18 cellular contexts compared by ENCODE assay signal in the genomic region with DNA sequence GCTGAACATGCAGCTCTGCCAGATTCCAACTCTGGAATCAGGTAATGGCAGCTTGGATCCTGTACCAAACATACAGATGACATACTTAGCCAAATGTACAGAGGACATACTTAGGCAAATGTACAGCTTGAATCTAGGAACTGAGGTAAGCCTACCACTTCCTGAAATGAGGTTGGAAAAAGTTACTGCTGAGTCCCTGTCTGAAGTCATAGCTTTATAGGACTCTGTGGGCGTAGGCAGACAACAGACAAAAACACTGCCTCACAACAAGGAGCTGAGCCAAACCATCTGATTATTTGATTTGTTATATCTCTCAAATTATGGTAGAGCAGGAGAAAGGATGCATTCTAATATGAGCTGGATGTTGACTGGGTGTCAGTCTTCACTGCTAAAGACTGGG.
A peak's percentile ranks its signal among the peaks of the same experiment; 100 is the strongest.
DNase-seq lines count a peak whose midpoint lies in the region; ATAC-seq and TF ChIP-seq lines count a peak whose summit lies in the region.
"Had no signal": no experiment of that assay in that cellular context is flagged by ENCODE, and none has a peak within 500 bp of the region (broad histone marks: within the 10 kb centered on the region; RNA-seq: fewer than 3 reads in every experiment).

No MANE protein-coding gene starts in this region.

- H3K36me3 ChIP-seq in mesodermal cell (ENCODE audit: control insufficient read depth, insufficient read depth, low read length): no peaks in the 10 kb centered on the region
- H3K36me3 ChIP-seq: gastrocnemius medialis had no signal

- H3K14ac ChIP-seq in H9 (ENCODE audit: insufficient read depth, low read length): no peak overlapping the region

- peak overlapping the region in 2 of 3 experiments; percentile 43 to 72; a peak in 1 of 7 replicates for H3K27ac Mint-ChIP-seq in H9
- H3K27ac Mint-ChIP-seq: natural killer cell had no signal

- H3K9me3 ChIP-seq in H9 (ENCODE audit: control insufficient read depth, low read depth, low read length) (no peaks in the 10 kb centered on the region), mesodermal cell (ENCODE audit: control insufficient read depth, low read length) (no peaks in the 10 kb centered on the region)
- H3K9me3 ChIP-seq: gastrocnemius medialis had no signal

- H3K23ac ChIP-seq in H9 (ENCODE audit: insufficient read length, low read depth, low read length): no peak overlapping the region

- H3K27ac ChIP-seq in H9 (ENCODE audit: insufficient read length, low read depth, low read length): no peak overlapping the region
- H3K27ac ChIP-seq in mesodermal cell (ENCODE audit: low read depth, low read length, severe bottlenecking): peak overlapping the region; percentile 5
- H3K27ac ChIP-seq: gastrocnemius medialis had no signal

- H3K36me3 Mint-ChIP-seq in H9 (ENCODE audit: insufficient read depth in 1 of 3, low read depth in 3 of 3): no peaks in the 10 kb centered on the region
- H3K36me3 Mint-ChIP-seq: natural killer cell had no signal

- H3K4me3 ChIP-seq in mesodermal cell (ENCODE audit: extremely low read depth, insufficient read depth, low read length, poor library complexity, severe bottlenecking): no peak overlapping the region
- H3K4me3 ChIP-seq: gastrocnemius medialis had no signal

- no peak overlapping the region for H4K91ac ChIP-seq in H9 (ENCODE audit: insufficient read length, low read depth, low read length)

- H3K18ac ChIP-seq in H9 (ENCODE audit: insufficient read length, low read depth, low read length): no peak overlapping the region

- no peak overlapping the region for H2BK12ac ChIP-seq in H9 (ENCODE audit: insufficient read length, low read depth, low read length)

- no peaks in the 10 kb centered on the region for H3K27me3 Mint-ChIP-seq in H9 (ENCODE audit: low read depth)

- H2BK120ac ChIP-seq in H9 (ENCODE audit: low read depth, low read length, poor library complexity, severe bottlenecking): no peak overlapping the region

- no peak overlapping the region for H2BK20ac ChIP-seq in H9 (ENCODE audit: low read depth, low read length, poor library complexity, severe bottlenecking)

- no peak overlapping the region for H2AFZ ChIP-seq in H9 (ENCODE audit: low read length)

- no peak for ATAC-seq in SK-N-SH treated with all-trans-retinoic acid at 6 μM for 48 hours
- ATAC-seq: gastrocnemius medialis, HepG2, left ventricle myocardium superior, natural killer cell had no signal

- no peak overlapping the region for H3K4me2 ChIP-seq in H9 (ENCODE audit: insufficient read depth, insufficient read length, low read length)

- no peak overlapping the region for H3K56ac ChIP-seq in H9 (ENCODE audit: insufficient read length, low read depth, low read length)

- no peak overlapping the region for H3K4me3 Mint-ChIP-seq in H9
- H3K4me3 Mint-ChIP-seq: natural killer cell had no signal

- no peaks in the 10 kb centered on the region for H3K79me2 ChIP-seq in H9 (ENCODE audit: insufficient read depth, low read length)

- DNase-seq in GF-D8 (lab: John Stamatoyannopoulos, UW) (peak; percentile 41), H9 (no peak), RKO (ENCODE audit: low spot score) (peak; percentile 5), DMS 273 treated with DMSO at 0.1 percent for 48 hours (lab: John Stamatoyannopoulos, UW) (no peak), NCI-H1105 treated with DMSO at 0.1 percent for 48 hours (lab: John Stamatoyannopoulos, UW) (no peak)
- no peak for DNase-seq in activated CD4-positive, CD25-positive, alpha-beta regulatory T cell (lab: John Stamatoyannopoulos, UW)
- DNase-seq: activated CD4-positive, alpha-beta T cell treated with anti-CD3 and anti-CD28 coated beads, Interleukin-2, amount 50 U/mL, for 1 hour; AML-193; DMS153; gastrocnemius medialis; left ventricle myocardium superior; natural killer cell; NCI-H1092; NCI-H2171; NCI-H82 had no signal

- no peaks in the 10 kb centered on the region for H3K4me1 ChIP-seq in H9 (ENCODE audit: insufficient read depth, low read length)
- H3K4me1 ChIP-seq in mesodermal cell (ENCODE audit: control insufficient read depth, insufficient read depth, low read length, poor library complexity, severe bottlenecking): peaks cover 11% of the 10 kb centered on the region
- H3K4me1 ChIP-seq: gastrocnemius medialis had no signal

- no peaks in the 10 kb centered on the region for H3K27me3 ChIP-seq in H9 (ENCODE audit: insufficient read depth, low read length)
- H3K27me3 ChIP-seq: gastrocnemius medialis had no signal

- H3K9me3 Mint-ChIP-seq in H9: no peaks in the 10 kb centered on the region

- no peaks in the 10 kb centered on the region for H3K23me2 ChIP-seq in H9 (ENCODE audit: insufficient read length, low read depth, low read length, poor library complexity, severe bottlenecking)

- H3K79me1 ChIP-seq in H9 (ENCODE audit: insufficient read depth, low read depth, low read length, poor library complexity, severe bottlenecking): no peaks in the 10 kb centered on the region

- TF ChIP-seq CTCF in H9 (conservative IDR thresholded peaks at IDR 0.05): no peak

- H3T11ph ChIP-seq in H9 (ENCODE audit: low read length): no peak overlapping the region

- no peak overlapping the region for H3K4ac ChIP-seq in H9 (ENCODE audit: low read depth, low read length)

- WGBS in H9 (ENCODE audit: extremely low coverage, insufficient read length, low lambda C conversion rate): no CpG with 5 or more reads among the region's 1 CpG
- no CpG with 5 or more reads among the region's 1 CpG for WGBS in mesodermal cell (ENCODE audit: insufficient coverage in 2 of 2), 2 experiments

- H2BK5ac ChIP-seq in H9 (ENCODE audit: insufficient read length, low read length): no peak overlapping the region

- no peak overlapping the region for H2AK5ac ChIP-seq in H9 (ENCODE audit: insufficient read length, low read length)

- peaks cover 8 to 28% of the 10 kb centered on the region in 2 experiments for H3K4me1 Mint-ChIP-seq in H9
- H3K4me1 Mint-ChIP-seq: natural killer cell had no signal

- no peak overlapping the region for H4K5ac ChIP-seq in H9 (ENCODE audit: insufficient read length, low read depth, low read length)

- no peak overlapping the region for H3K9ac ChIP-seq in H9 (ENCODE audit: extremely low read depth, insufficient read length, low read length)

- H4K20me1 ChIP-seq in H9 (ENCODE audit: control insufficient read depth, insufficient read depth, insufficient read length): no peaks in the 10 kb centered on the region

- H4K8ac ChIP-seq in H9 (replicated peaks; ENCODE audit: insufficient read length, low read depth, low read length): no peak overlapping the region

- no peak overlapping the region for H2BK15ac ChIP-seq in H9 (ENCODE audit: low read depth, low read length)

TF ChIP-seq in SK-N-SH treated with all-trans-retinoic acid at 6 μM for 48 hours, 23 proteins besides CTCF, POLR2A, EP300 and RAD21:
- TF ChIP-seq RARB (CRISPR knock-in tag; IDR thresholded peaks at IDR 0.05) (no peak), GLIS3 (CRISPR knock-in tag; IDR thresholded peaks at IDR 0.05) (no peak), ISL1 (CRISPR knock-in tag; IDR thresholded peaks at IDR 0.05) (no peak), ZNF8 (CRISPR knock-in tag; IDR thresholded peaks at IDR 0.05) (no peak), ARNTL (CRISPR knock-in tag; IDR thresholded peaks at IDR 0.05; ENCODE audit: borderline replicate concordance, low read depth) (no peak), CSDC2 (CRISPR knock-in tag; IDR thresholded peaks at IDR 0.05) (no peak), ZC3H10 (CRISPR knock-in tag; IDR thresholded peaks at IDR 0.05) (no peak), PPARA (CRISPR knock-in tag; IDR thresholded peaks at IDR 0.05; ENCODE audit: borderline replicate concordance) (no peak), ZNF565 (CRISPR knock-in tag; conservative IDR thresholded peaks at IDR 0.05; ENCODE audit: low read depth) (no peak), SNAI2 (CRISPR knock-in tag; IDR thresholded peaks at IDR 0.05) (no peak)
- TF ChIP-seq, protein P1, sequence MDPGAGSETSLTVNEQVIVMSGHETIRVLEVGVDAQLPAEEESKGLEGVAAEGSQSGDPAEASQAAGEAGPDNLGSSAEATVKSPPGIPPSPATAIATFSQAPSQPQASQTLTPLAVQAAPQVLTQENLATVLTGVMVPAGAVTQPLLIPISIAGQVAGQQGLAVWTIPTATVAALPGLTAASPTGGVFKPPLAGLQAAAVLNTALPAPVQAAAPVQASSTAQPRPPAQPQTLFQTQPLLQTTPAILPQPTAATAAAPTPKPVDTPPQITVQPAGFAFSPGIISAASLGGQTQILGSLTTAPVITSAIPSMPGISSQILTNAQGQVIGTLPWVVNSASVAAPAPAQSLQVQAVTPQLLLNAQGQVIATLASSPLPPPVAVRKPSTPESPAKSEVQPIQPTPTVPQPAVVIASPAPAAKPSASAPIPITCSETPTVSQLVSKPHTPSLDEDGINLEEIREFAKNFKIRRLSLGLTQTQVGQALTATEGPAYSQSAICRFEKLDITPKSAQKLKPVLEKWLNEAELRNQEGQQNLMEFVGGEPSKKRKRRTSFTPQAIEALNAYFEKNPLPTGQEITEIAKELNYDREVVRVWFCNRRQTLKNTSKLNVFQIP (CRISPR knock-in tag; IDR thresholded peaks at IDR 0.05; ENCODE audit: borderline replicate concordance, low read depth): no peak

Comparison
In these comparisons a context has a peak if more than half of its experiments do, and no peak if none do; other contexts are left out.
1. DNase-seq: peak in GF-D8 (single experiment) and RKO (single experiment); none in H9 (single experiment), DMS 273 treated with DMSO at 0.1 percent for 48 hours (single experiment), activated CD4-positive, CD25-positive, alpha-beta regulatory T cell (0 of 4) and NCI-H1105 treated with DMSO at 0.1 percent for 48 hours (single experiment).